Comparison of ENCODE assay signal across 13 cellular contexts in genomic region chr10:57964371-57964770, GRCh38.
DNase-seq lines count a peak whose midpoint lies in the region; ATAC-seq, FAIRE-seq and TF ChIP-seq lines count a peak whose summit lies in the region.
"Had no signal": no experiment of that assay in that cellular context is flagged by ENCODE, and none has a peak within 500 bp of the region (broad histone marks: within the 10 kb centered on the region; RNA-seq: fewer than 3 reads in every experiment).

No MANE protein-coding gene starts in this region.

- peak overlapping the region; percentile 1 to 65 (median 36) for H3K27ac Mint-ChIP-seq in brain
- no peak overlapping the region for H3K27ac Mint-ChIP-seq in activated naive CD4-positive, alpha-beta T cell treated with anti-CD3 and anti-CD28 coated beads, Interleukin-2, amount 50 U/mL, for 72 hours
- H3K27ac Mint-ChIP-seq: naive thymus-derived CD8-positive, alpha-beta T cell; stimulated activated naive CD8-positive, alpha-beta T cell treated with anti-CD3 and anti-CD28 coated beads, Interleukin-15, Interleukin-2, amounts not matched to agents 100 ng/mL and 50 ng/mL, for 24 hours had no signal

- ATAC-seq in activated naive CD4-positive, alpha-beta T cell treated with anti-CD3 and anti-CD28 coated beads, Interleukin-2, amount 50 U/mL, for 72 hours: no peak
- no peak for ATAC-seq in HG03460 (IDR thresholded peaks at IDR 0.05; ENCODE audit: unreplicated experiment)
- ATAC-seq: naive thymus-derived CD8-positive, alpha-beta T cell had no signal

- 88 to 92% (median 89%) methylated on average over 3 of the region's 3 CpGs for WGBS in small intestine, 3 donors

- peaks cover 0 to 8% (median 0%) of the 10 kb centered on the region in 5 experiments for H3K9me3 Mint-ChIP-seq in brain
- H3K9me3 Mint-ChIP-seq in activated naive CD4-positive, alpha-beta T cell treated with anti-CD3 and anti-CD28 coated beads, Interleukin-2, amount 50 U/mL, for 72 hours: peaks cover 5 to 6% of the 10 kb centered on the region in 2 donors
- H3K9me3 Mint-ChIP-seq: stimulated activated naive CD8-positive, alpha-beta T cell treated with anti-CD3 and anti-CD28 coated beads, Interleukin-15, Interleukin-2, amounts not matched to agents 100 ng/mL and 50 ng/mL, for 24 hours had no signal

- TF ChIP-seq CTCF in AG10803 (conservative IDR thresholded peaks at IDR 0.05; ENCODE audit: low read length): no peak
- TF ChIP-seq CTCF in brain (conservative IDR thresholded peaks at IDR 0.05): no peak

- no peaks in the 10 kb centered on the region for H3K4me1 ChIP-seq in small intestine (ENCODE audit: control insufficient read depth in 2 of 2, insufficient read depth in 1 of 2, low read depth in 1 of 2, low read length in 1 of 2)

- no peak overlapping the region for H3K4me3 ChIP-seq in AG10803 (ENCODE audit: low read length)
- H3K4me3 ChIP-seq in small intestine (ENCODE audit: low read depth in 1 of 2, low read length in 2 of 2): no peak overlapping the region

- DNase-seq in AG10803 (ENCODE audit: low read depth): peak; percentile 87
- peak; percentile 94 for DNase-seq in M059J (ENCODE audit: low read depth)
- peak; percentile 81 for DNase-seq in kidney glomerular epithelial cell (lab: John Stamatoyannopoulos, UW)
- no peak for DNase-seq in activated naive CD4-positive, alpha-beta T cell treated with anti-CD3 and anti-CD28 coated beads, Interleukin-2, amount 50 U/mL, for 72 hours (ENCODE audit: low spot score in 2 of 2)
- no peak for DNase-seq in small intestine
- DNase-seq in GM12891 (ENCODE audit: insufficient read length, low spot score): no peak
- DNase-seq: activated T-cell treated with anti-CD3 and anti-CD28 coated beads for 4 hours; dermis blood vessel endothelial cell; naive thymus-derived CD8-positive, alpha-beta T cell had no signal

- no peaks in the 10 kb centered on the region for H3K9me3 ChIP-seq in small intestine (ENCODE audit: control insufficient read depth, low read depth)

- H3K36me3 Mint-ChIP-seq in brain: no peaks in the 10 kb centered on the region
- no peaks in the 10 kb centered on the region for H3K36me3 Mint-ChIP-seq in activated naive CD4-positive, alpha-beta T cell treated with anti-CD3 and anti-CD28 coated beads, Interleukin-2, amount 50 U/mL, for 72 hours
- H3K36me3 Mint-ChIP-seq: naive thymus-derived CD8-positive, alpha-beta T cell had no signal

- TF ChIP-seq POLR2A in GM12891 (IDR thresholded peaks at IDR 0.05; ENCODE audit: low read depth, low read length): no peak

- H3K27me3 ChIP-seq in small intestine (ENCODE audit: control insufficient read depth in 2 of 2, insufficient read depth in 2 of 2, low read length in 2 of 2): no peaks in the 10 kb centered on the region

- no peak overlapping the region for H3K27ac ChIP-seq in small intestine (ENCODE audit: low read depth in 1 of 2, low read length in 1 of 2)

- H3K27me3 Mint-ChIP-seq in brain: peaks cover 6% of the 10 kb centered on the region

- FAIRE-seq in small intestine (lab: Jason Lieb, UNC): no peak
- no peak for FAIRE-seq in GM12891 (lab: Jason Lieb, UNC)
- FAIRE-seq: TTC549 had no signal

- H3K4me3 Mint-ChIP-seq in brain: peak overlapping the region in 1 of 5 experiments; percentile 57
- H3K4me3 Mint-ChIP-seq: naive thymus-derived CD8-positive, alpha-beta T cell; stimulated activated naive CD8-positive, alpha-beta T cell treated with anti-CD3 and anti-CD28 coated beads, Interleukin-15, Interleukin-2, amounts not matched to agents 100 ng/mL and 50 ng/mL, for 24 hours had no signal

- H3K4me1 Mint-ChIP-seq in brain: peaks cover 30% of the 10 kb centered on the region
- H3K4me1 Mint-ChIP-seq: naive thymus-derived CD8-positive, alpha-beta T cell had no signal

- no peaks in the 10 kb centered on the region for H3K36me3 ChIP-seq in small intestine (ENCODE audit: control insufficient read depth in 2 of 2, insufficient read depth in 2 of 2, low read length in 2 of 2)

TF ChIP-seq in GM12891, 5 proteins besides CTCF, POLR2A, EP300 and RAD21:
- TF ChIP-seq POLR2AphosphoS5 (IDR thresholded peaks at IDR 0.05; ENCODE audit: low read depth, low read length): no peak

Comparison
In these comparisons a context has a peak if more than half of its experiments do, and no peak if none do; other contexts are left out.
1. DNase-seq: peak in AG10803 (single experiment), M059J (single experiment) and kidney glomerular epithelial cell (single experiment); none in activated naive CD4-positive, alpha-beta T cell treated with anti-CD3 and anti-CD28 coated beads, Interleukin-2, amount 50 U/mL, for 72 hours (0 of 2), small intestine (single experiment) and GM12891 (single experiment).
2. H3K27ac Mint-ChIP-seq: peak in brain (5 of 5); none in activated naive CD4-positive, alpha-beta T cell treated with anti-CD3 and anti-CD28 coated beads, Interleukin-2, amount 50 U/mL, for 72 hours (0 of 2).